8 cellular contexts compared by ENCODE assay signal in genomic region chr17:9644910-9645751, GRCh38. TPM values are rescaled to one million over a fixed set of nuclear protein-coding genes. Genes with fewer than 3 reads are reported as not detected.
DNase-seq lines count a peak whose midpoint lies in the region; ATAC-seq and TF ChIP-seq lines count a peak whose summit lies in the region.

TSS of gene USP43 (plus strand) at chr17:9645517. CDS start at chr17:9645633, 116 bp downstream.

- no peaks in the 10 kb centered on the region for H3K27me3 ChIP-seq in mesendoderm (ENCODE audit: insufficient read depth, low read length, poor library complexity)
- H3K27me3 ChIP-seq in thymus (ENCODE audit: control insufficient read depth, insufficient read depth), result peaks cover 22% of the 10 kb centered on the region

- peaks cover 39% of the 10 kb centered on the region for H3K27me3 Mint-ChIP-seq in dendritic cell treated with granulocyte-macrophage colony-stimulating factor and Interleukin-4, amounts not matched to agents 40 ng/mL and 50 ng/mL, for 4 days

- peak within 1 kb of the TSS; percentile 79 for H2BK5ac ChIP-seq in mesendoderm (ENCODE audit: low read length)

- DNase-seq in Caki2 (ENCODE audit: low read depth) (peak; percentile 70), SK-MEL-5 (ENCODE audit: low read depth, low spot score) (peak; percentile 41), mesendoderm (peak; percentile 81)

- no peaks in the 10 kb centered on the region for H3K9me3 Mint-ChIP-seq in dendritic cell treated with granulocyte-macrophage colony-stimulating factor and Interleukin-4, amounts not matched to agents 40 ng/mL and 50 ng/mL, for 4 days

- H3K4me2 ChIP-seq in mesendoderm (ENCODE audit: low read length), result peak within 1 kb of the TSS; percentile 61

- CTCF ChIA-PET in HEK293 (lab: Yijun Ruan, JAX), result interaction anchor here (0.7 to 2.3 kb wide), 4 partner anchors 30 to 68 kb away, joined by 3 to 17 read pairs (median 4); partner anchors contain the start of gene CFAP52

- H2AK5ac ChIP-seq in mesendoderm (ENCODE audit: low read length), result no peak within 1 kb of the TSS

- 0 out of 2 replicates have a peak, but pooled peaks have one; percentile 13 for TF ChIP-seq CTCF in HEK293 (tag by site-specific recombination; IDR thresholded peaks at IDR 0.05)

- H2BK120ac ChIP-seq in mesendoderm (ENCODE audit: low read depth, low read length), result peak within 1 kb of the TSS; percentile 75

- peak within 1 kb of the TSS; percentile 70 for H3K4me3 ChIP-seq in HEK293 (ENCODE audit: low read depth, low read length)
- H3K4me3 ChIP-seq in mesendoderm (ENCODE audit: low read length), result peak within 1 kb of the TSS; percentile 67
- peak within 1 kb of the TSS; percentile 54 for H3K4me3 ChIP-seq in thymus (ENCODE audit: low read length)

- H3K9me3 ChIP-seq in HEK293 (ENCODE audit: control insufficient read depth, insufficient read depth, low read depth, low read length) (no peaks in the 10 kb centered on the region), thymus (ENCODE audit: control insufficient read depth) (no peaks in the 10 kb centered on the region)

- in situ Hi-C loops in Caki2 (cut with HindIII; ENCODE audit: low pct_unique_long_range_greater_than_20kb, low sequenced_read_pairs), result no loop called here
- in situ Hi-C loops in SK-MEL-5 (cut with HindIII; ENCODE audit: low pct_unique_long_range_greater_than_20kb, low sequenced_read_pairs), result no loop called here

- H3K23ac ChIP-seq in mesendoderm (ENCODE audit: low read length), result peak within 1 kb of the TSS; percentile 83

- H3K79me1 ChIP-seq in mesendoderm (ENCODE audit: low read length), result peaks cover 4% of the 10 kb centered on the region

- H3K4ac ChIP-seq in mesendoderm (ENCODE audit: low read depth, low read length), result peak within 1 kb of the TSS; percentile 82

- H4K5ac ChIP-seq in mesendoderm (ENCODE audit: low read length), result no peak within 1 kb of the TSS

- peaks cover 11% of the 10 kb centered on the region for H3K4me1 ChIP-seq in HEK293 (ENCODE audit: control insufficient read depth, insufficient read depth, low read length)
- H3K4me1 ChIP-seq in mesendoderm (ENCODE audit: control insufficient read depth, low read depth, low read length), result peaks cover 16% of the 10 kb centered on the region
- peaks cover 5% of the 10 kb centered on the region for H3K4me1 ChIP-seq in thymus (ENCODE audit: control insufficient read depth, insufficient read depth, low read length)

- WGBS in mesendoderm (ENCODE audit: extremely low coverage, insufficient coverage, low lambda C conversion rate), result no CpG with 5 or more reads among the region's 72 CpGs
- under 1% methylated on average over 72 of the region's 72 CpGs for WGBS in thymus

- peak within 1 kb of the TSS; percentile 95 for H3K56ac ChIP-seq in mesendoderm (ENCODE audit: low read length)

- peak within 1 kb of the TSS; percentile 89 for H3K9ac ChIP-seq in mesendoderm (ENCODE audit: low read length)

- peak within 1 kb of the TSS; percentile 79 for H3K4me3 Mint-ChIP-seq in dendritic cell treated with granulocyte-macrophage colony-stimulating factor and Interleukin-4, amounts not matched to agents 40 ng/mL and 50 ng/mL, for 4 days

- peak within 1 kb of the TSS; percentile 78 for H3K27ac Mint-ChIP-seq in dendritic cell treated with granulocyte-macrophage colony-stimulating factor and Interleukin-4, amounts not matched to agents 40 ng/mL and 50 ng/mL, for 4 days

- H4K8ac ChIP-seq in mesendoderm (ENCODE audit: low read depth, low read length), result no peak within 1 kb of the TSS

- no peaks in the 10 kb centered on the region for H3K36me3 Mint-ChIP-seq in dendritic cell treated with granulocyte-macrophage colony-stimulating factor and Interleukin-4, amounts not matched to agents 40 ng/mL and 50 ng/mL, for 4 days (ENCODE audit: low read depth)

- peaks cover 23% of the 10 kb centered on the region for H3K4me1 Mint-ChIP-seq in dendritic cell treated with granulocyte-macrophage colony-stimulating factor and Interleukin-4, amounts not matched to agents 40 ng/mL and 50 ng/mL, for 4 days (ENCODE audit: low read depth)

- no peaks in the 10 kb centered on the region; a peak in 1 of 3 replicates for H3K36me3 ChIP-seq in HEK293 (ENCODE audit: control insufficient read depth in 2 of 2, insufficient read depth in 1 of 2, low read length in 2 of 2)
- no peaks in the 10 kb centered on the region for H3K36me3 ChIP-seq in mesendoderm (ENCODE audit: control insufficient read depth, insufficient read depth, low read length)
- H3K36me3 ChIP-seq in thymus (ENCODE audit: control insufficient read depth, insufficient read depth), result no peaks in the 10 kb centered on the region

- H3K27ac ChIP-seq in HEK293 (ENCODE audit: extremely low read depth, low read depth, low read length) (peak within 1 kb of the TSS; percentile 85), mesendoderm (ENCODE audit: low read depth, low read length) (peak within 1 kb of the TSS; percentile 58), thymus (ENCODE audit: low read depth) (peak within 1 kb of the TSS; percentile 66)

- POLR2A ChIA-PET in HEK293 (lab: Yijun Ruan, JAX), result interaction anchor here (2.0 kb wide), 1 partner anchor 70 kb away, joined by 14 read pairs; the partner anchor contains the start of gene STX8

- intact Hi-C loops in dendritic cell treated with granulocyte-macrophage colony-stimulating factor and Interleukin-4, amounts not matched to agents 40 ng/mL and 50 ng/mL, for 4 days (cut with micrococcal nuclease), result no loop called here

- H2BK15ac ChIP-seq in mesendoderm (replicated peaks; ENCODE audit: low read depth), result no peak within 1 kb of the TSS

- H3K18ac ChIP-seq in mesendoderm (ENCODE audit: low read length), result peak within 1 kb of the TSS; percentile 96

- H3K79me2 ChIP-seq in mesendoderm (ENCODE audit: control insufficient read depth, insufficient read depth, low read length), result peaks cover 6% of the 10 kb centered on the region

- ATAC-seq in HG03460 (IDR thresholded peaks at IDR 0.05; ENCODE audit: unreplicated experiment), result no peak
- no peak for ATAC-seq in GM21619 (IDR thresholded peaks at IDR 0.05; ENCODE audit: unreplicated experiment)

TF ChIP-seq in HEK293, 187 proteins besides CTCF, POLR2A, EP300 and RAD21 (continues in another document):
- 0 out of 2 replicates have a peak, but pooled peaks have one; percentile 29 for TF ChIP-seq BCL11B (tag by site-specific recombination; IDR thresholded peaks at IDR 0.05; ENCODE audit: low read depth)
- TF ChIP-seq ZNF350 (tag by site-specific recombination; IDR thresholded peaks at IDR 0.05), result no peak
- 0 out of 2 replicates have a peak, but pooled peaks have one; percentile 28 for TF ChIP-seq ZNF362 (tag by site-specific recombination; IDR thresholded peaks at IDR 0.05)
- TF ChIP-seq ZNF398 (tag by site-specific recombination; IDR thresholded peaks at IDR 0.05), result no peak
- TF ChIP-seq ZNF561 (tag by site-specific recombination; IDR thresholded peaks at IDR 0.05; ENCODE audit: borderline replicate concordance), result 0 out of 2 replicates have a peak, but pooled peaks have one; percentile 15
- TF ChIP-seq ZNF423 (tag by site-specific recombination; IDR thresholded peaks at IDR 0.05), result peak; percentile 71
- peak; percentile 96 for TF ChIP-seq ZNF335 (tag by site-specific recombination; conservative IDR thresholded peaks at IDR 0.05)
- peak; percentile 65; the same call in 1 of the 2 replicates for TF ChIP-seq ZNF2 (tag by site-specific recombination; IDR thresholded peaks at IDR 0.05)
- peak; percentile 56; the same call in 1 of the 2 replicates for TF ChIP-seq KLF16 (tag by site-specific recombination; IDR thresholded peaks at IDR 0.05)
- peak; percentile 9 for TF ChIP-seq ZBTB48 (tag by site-specific recombination; IDR thresholded peaks at IDR 0.05)
- TF ChIP-seq ZNF600 (tag by site-specific recombination; IDR thresholded peaks at IDR 0.05), result peak; percentile 79
- peak; percentile 73 for TF ChIP-seq KLF17 (tag by site-specific recombination; IDR thresholded peaks at IDR 0.05)

RNA-seq across cellular contexts. Expression of gene USP43, which starts in this region (rescaled TPM):
- total RNA-seq in Caki2 (2014; rRNA removed; shearing (Covaris generic); ENCODE audit: low replicate concordance), result 4.2 and 5.3 TPM in 2 replicates
- total RNA-seq in SK-MEL-5 (2014; rRNA removed; shearing (Covaris generic)), result 0.29 and 0.63 TPM in 2 replicates
- 0.66 and 0.74 TPM in 2 replicates for polyA plus RNA-seq in SK-MEL-5 (2015; cell fraction: cytosol; rRNA removed)
- polyA plus RNA-seq in SK-MEL-5 (2015; cell fraction: nucleus; rRNA removed), result 4.5 and 5.4 TPM in 2 replicates
- polyA plus RNA-seq in mesendoderm (2013, experiment 1 of 2), result 5.5 TPM
- 5.5 TPM for polyA plus RNA-seq in mesendoderm (2013, experiment 2 of 2)
- polyA plus RNA-seq in thymus, result 2.9 TPM
